Comparison of ENCODE assay signal across 1 cellular context in genomic region chr17:81428945-81429344, GRCh38.
TF ChIP-seq lines count a peak whose summit lies in the region.

No MANE protein-coding gene starts in this region.

TF ChIP-seq in HEK293, 187 proteins besides CTCF, POLR2A, EP300 and RAD21 (continued from another document):
- TF ChIP-seq ZNF26 (tag by site-specific recombination; IDR thresholded peaks at IDR 0.05), result no peak
- TF ChIP-seq GLI2 (tag by site-specific recombination; IDR thresholded peaks at IDR 0.05; ENCODE audit: borderline replicate concordance, low read depth), result no peak
- TF ChIP-seq ZBTB6 (tag by site-specific recombination; IDR thresholded peaks at IDR 0.05), result no peak
- TF ChIP-seq ZNF776 (tag by site-specific recombination; IDR thresholded peaks at IDR 0.05; ENCODE audit: borderline replicate concordance), result no peak
- TF ChIP-seq ZNF354C (tag by site-specific recombination; IDR thresholded peaks at IDR 0.05; ENCODE audit: borderline replicate concordance, low read depth), result no peak
- TF ChIP-seq PRDM2 (tag by site-specific recombination; IDR thresholded peaks at IDR 0.05; ENCODE audit: borderline replicate concordance), result no peak
- TF ChIP-seq OSR2 (tag by site-specific recombination; IDR thresholded peaks at IDR 0.05), result no peak
- no peak for TF ChIP-seq ZNF362 (tag by site-specific recombination; IDR thresholded peaks at IDR 0.05)
- TF ChIP-seq ZBTB20 (tag by site-specific recombination; IDR thresholded peaks at IDR 0.05), result 0 out of 2 replicates have a peak, but pooled peaks have one; percentile 33
- no peak for TF ChIP-seq ZNF175 (tag by site-specific recombination; IDR thresholded peaks at IDR 0.05)
- TF ChIP-seq PRDM4 (tag by site-specific recombination; IDR thresholded peaks at IDR 0.05), result no peak
- no peak for TF ChIP-seq HOXD13 (CRISPR knock-in tag; IDR thresholded peaks at IDR 0.05; ENCODE audit: borderline replicate concordance)
- no peak for TF ChIP-seq ZNF585B (tag by site-specific recombination; IDR thresholded peaks at IDR 0.05)
- peak; percentile 62 for TF ChIP-seq KLF8 (tag by site-specific recombination; IDR thresholded peaks at IDR 0.05)
